Comparison of ENCODE assay signal across 20 cellular contexts in genomic region chr11:8531982-8532381, GRCh38.
DNase-seq lines count a peak whose midpoint lies in the region; ATAC-seq and TF ChIP-seq lines count a peak whose summit lies in the region.
"Had no signal": no experiment of that assay in that cellular context is flagged by ENCODE, and none has a peak within 500 bp of the region (broad histone marks: within the 10 kb centered on the region; RNA-seq: fewer than 3 reads in every experiment).

No MANE protein-coding gene starts in this region.

- no peak overlapping the region for H3K27ac ChIP-seq in tibial artery
- H3K27ac ChIP-seq: A549, adrenal gland, neural progenitor cell, parathyroid adenoma had no signal

- H3K27me3 ChIP-seq in tibial artery: peaks cover 0 to 2% of the 10 kb centered on the region in 2 donors
- H3K27me3 ChIP-seq: adrenal gland, neural progenitor cell had no signal

- H3K9me3 Mint-ChIP-seq in naive B cell (no peaks in the 10 kb centered on the region), osteocyte (ENCODE audit: unreplicated experiment) (no peaks in the 10 kb centered on the region)
- H3K9me3 Mint-ChIP-seq: activated CD4-positive, alpha-beta memory T cell treated with anti-CD3 and anti-CD28 coated beads, Interleukin-2, amount 10 ng/mL, durations not matched to agents 7 days and 5 days; activated naive CD4-positive, alpha-beta T cell treated with anti-CD3 and anti-CD28 coated beads for 36 hours; central memory CD8-positive, alpha-beta T cell; dendritic cell treated with granulocyte-macrophage colony-stimulating factor and Interleukin-4, amounts not matched to agents 40 ng/mL and 50 ng/mL, for 4 days; neural progenitor cell had no signal

- H3K4me3 Mint-ChIP-seq in naive B cell: peak overlapping the region; percentile 47 to 79 (median 58)
- H3K4me3 Mint-ChIP-seq in osteocyte (ENCODE audit: unreplicated experiment): no peak overlapping the region
- H3K4me3 Mint-ChIP-seq: activated CD4-positive, alpha-beta memory T cell treated with anti-CD3 and anti-CD28 coated beads, Interleukin-2, amount 10 ng/mL, durations not matched to agents 7 days and 5 days; activated naive CD4-positive, alpha-beta T cell treated with anti-CD3 and anti-CD28 coated beads for 36 hours; CD4-positive, CD25-positive, alpha-beta regulatory T cell; central memory CD8-positive, alpha-beta T cell; dendritic cell treated with granulocyte-macrophage colony-stimulating factor and Interleukin-4, amounts not matched to agents 40 ng/mL and 50 ng/mL, for 4 days; neural progenitor cell had no signal

- H3K27me3 Mint-ChIP-seq in naive B cell: no peaks in the 10 kb centered on the region
- H3K27me3 Mint-ChIP-seq in osteocyte (ENCODE audit: unreplicated experiment): peaks cover 23% of the 10 kb centered on the region
- H3K27me3 Mint-ChIP-seq: dendritic cell treated with granulocyte-macrophage colony-stimulating factor and Interleukin-4, amounts not matched to agents 40 ng/mL and 50 ng/mL, for 4 days had no signal

- H3K4me1 ChIP-seq in tibial artery: no peaks in the 10 kb centered on the region
- H3K4me1 ChIP-seq: A549, adrenal gland, neural progenitor cell, parathyroid adenoma had no signal

- H3K4me3 ChIP-seq in tibial artery: no peak overlapping the region
- H3K4me3 ChIP-seq: A549, adrenal gland, neural progenitor cell had no signal

- no peaks in the 10 kb centered on the region for H3K9me3 ChIP-seq in tibial artery
- H3K9me3 ChIP-seq: A549, adrenal gland had no signal

- ATAC-seq in GM21825 (IDR thresholded peaks at IDR 0.05; ENCODE audit: unreplicated experiment) (peak; percentile 21), naive B cell (ENCODE audit: low read depth in 2 of 2) (peak; percentile 51)
- ATAC-seq: A549; stimulated activated naive CD8-positive, alpha-beta T cell treated with anti-CD3 and anti-CD28 coated beads, Interleukin-15, Interleukin-2, amounts not matched to agents 100 U/mL and 50 U/mL, for 24 hours had no signal

- no peaks in the 10 kb centered on the region for H3K36me3 ChIP-seq in tibial artery
- H3K36me3 ChIP-seq: adrenal gland, neural progenitor cell had no signal

- H3K36me3 Mint-ChIP-seq in naive B cell (peaks cover 0 to 6% of the 10 kb centered on the region in 2 donors), osteocyte (ENCODE audit: unreplicated experiment) (no peaks in the 10 kb centered on the region)
- H3K36me3 Mint-ChIP-seq: CD4-positive, CD25-positive, alpha-beta regulatory T cell; neural progenitor cell had no signal

- peak; percentile 51 for DNase-seq in GM10266 (ENCODE audit: extremely low spot score)
- peak; percentile 17 for DNase-seq in NAMALWA (ENCODE audit: low spot score)
- DNase-seq in naive B cell: peak; percentile 11
- no peak for DNase-seq in NCI-H82 (lab: John Stamatoyannopoulos, UW)
- DNase-seq in activated CD8-positive, alpha-beta memory T cell treated with anti-CD3 and anti-CD28 coated beads, Interleukin-2, amount 50 U/mL, for 4 hours: no peak
- DNase-seq in tibial artery: no peak
- no peak for DNase-seq in osteocyte (ENCODE audit: extremely low spot score, unreplicated experiment)
- DNase-seq: activated CD4-positive, alpha-beta memory T cell treated with anti-CD3 and anti-CD28 coated beads, Interleukin-2, amount 10 ng/mL, durations not matched to agents 7 days and 5 days; activated CD4-positive, alpha-beta T cell treated with anti-CD3 and anti-CD28 coated beads for 1 hour; activated naive CD4-positive, alpha-beta T cell treated with anti-CD3 and anti-CD28 coated beads for 36 hours; adrenal gland; CD4-positive, CD25-positive, alpha-beta regulatory T cell; erythroblast; stimulated activated naive CD8-positive, alpha-beta T cell treated with anti-CD3 and anti-CD28 coated beads, Interleukin-15, Interleukin-2, amounts not matched to agents 100 U/mL and 50 U/mL, for 24 hours had no signal

- H3K4me1 Mint-ChIP-seq in naive B cell: peaks cover 33 to 61% (median 50%) of the 10 kb centered on the region in 3 donors
- no peaks in the 10 kb centered on the region for H3K4me1 Mint-ChIP-seq in osteocyte (ENCODE audit: unreplicated experiment)
- H3K4me1 Mint-ChIP-seq: activated CD4-positive, alpha-beta memory T cell treated with anti-CD3 and anti-CD28 coated beads, Interleukin-2, amount 10 ng/mL, durations not matched to agents 7 days and 5 days; CD4-positive, CD25-positive, alpha-beta regulatory T cell; central memory CD8-positive, alpha-beta T cell had no signal

- H3K27ac Mint-ChIP-seq in naive B cell (peak overlapping the region; percentile 58 to 98 (median 84)), osteocyte (ENCODE audit: unreplicated experiment) (no peak overlapping the region)
- H3K27ac Mint-ChIP-seq: activated CD4-positive, alpha-beta memory T cell treated with anti-CD3 and anti-CD28 coated beads, Interleukin-2, amount 10 ng/mL, durations not matched to agents 7 days and 5 days; activated naive CD4-positive, alpha-beta T cell treated with anti-CD3 and anti-CD28 coated beads for 36 hours; dendritic cell treated with granulocyte-macrophage colony-stimulating factor and Interleukin-4, amounts not matched to agents 40 ng/mL and 50 ng/mL, for 4 days; neural progenitor cell had no signal

- TF ChIP-seq CTCF in GM10266 (IDR thresholded peaks at IDR 0.05; ENCODE audit: control insufficient read depth, insufficient read depth, low read depth, missing control alignments): no peak
- TF ChIP-seq CTCF in tibial artery (IDR thresholded peaks at IDR 0.05): no peak
- TF ChIP-seq CTCF in osteocyte (IDR thresholded peaks at IDR 0.05): no peak

- intact Hi-C loops in tibial artery (cut with DNase I; ENCODE audit: low total_unique reads): no loop called here

Comparison
In these comparisons a context has a peak if more than half of its experiments do, and no peak if none do; other contexts are left out.
1. DNase-seq: peak in GM10266 (single experiment), NAMALWA (single experiment) and naive B cell (single experiment); none in NCI-H82 (single experiment), activated CD8-positive, alpha-beta memory T cell treated with anti-CD3 and anti-CD28 coated beads, Interleukin-2, amount 50 U/mL, for 4 hours (single experiment), tibial artery (0 of 2) and osteocyte (single experiment).